ENCODE assay signal across 1 cellular context in genomic region chr12:47939009-47939601, GRCh38.
TF ChIP-seq lines count a peak whose summit lies in the region.

No MANE protein-coding gene starts in this region.

TF ChIP-seq in K562, 482 proteins besides CTCF, POLR2A, EP300 and RAD21:
- peak; percentile 64 for TF ChIP-seq CREM (IDR thresholded peaks at IDR 0.05; ENCODE audit: low read depth)
- no peak for TF ChIP-seq HMGN3 (IDR thresholded peaks at IDR 0.05; ENCODE audit: borderline replicate concordance, extremely low read depth, insufficient read length, low read depth, low read length)
- TF ChIP-seq CHD2 (IDR thresholded peaks at IDR 0.05; ENCODE audit: low read depth, low read length) = no peak
- TF ChIP-seq ZBED1 (IDR thresholded peaks at IDR 0.05) = no peak
- TF ChIP-seq, protein P1, sequence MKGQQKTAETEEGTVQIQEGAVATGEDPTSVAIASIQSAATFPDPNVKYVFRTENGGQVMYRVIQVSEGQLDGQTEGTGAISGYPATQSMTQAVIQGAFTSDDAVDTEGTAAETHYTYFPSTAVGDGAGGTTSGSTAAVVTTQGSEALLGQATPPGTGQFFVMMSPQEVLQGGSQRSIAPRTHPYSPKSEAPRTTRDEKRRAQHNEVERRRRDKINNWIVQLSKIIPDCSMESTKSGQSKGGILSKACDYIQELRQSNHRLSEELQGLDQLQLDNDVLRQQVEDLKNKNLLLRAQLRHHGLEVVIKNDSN (CRISPR knock-in tag; IDR thresholded peaks at IDR 0.05) = no peak
- no peak for TF ChIP-seq ZFX (CRISPR knock-in tag; IDR thresholded peaks at IDR 0.05)
